ENCODE assay signal across 8 cellular contexts in the genomic region with DNA sequence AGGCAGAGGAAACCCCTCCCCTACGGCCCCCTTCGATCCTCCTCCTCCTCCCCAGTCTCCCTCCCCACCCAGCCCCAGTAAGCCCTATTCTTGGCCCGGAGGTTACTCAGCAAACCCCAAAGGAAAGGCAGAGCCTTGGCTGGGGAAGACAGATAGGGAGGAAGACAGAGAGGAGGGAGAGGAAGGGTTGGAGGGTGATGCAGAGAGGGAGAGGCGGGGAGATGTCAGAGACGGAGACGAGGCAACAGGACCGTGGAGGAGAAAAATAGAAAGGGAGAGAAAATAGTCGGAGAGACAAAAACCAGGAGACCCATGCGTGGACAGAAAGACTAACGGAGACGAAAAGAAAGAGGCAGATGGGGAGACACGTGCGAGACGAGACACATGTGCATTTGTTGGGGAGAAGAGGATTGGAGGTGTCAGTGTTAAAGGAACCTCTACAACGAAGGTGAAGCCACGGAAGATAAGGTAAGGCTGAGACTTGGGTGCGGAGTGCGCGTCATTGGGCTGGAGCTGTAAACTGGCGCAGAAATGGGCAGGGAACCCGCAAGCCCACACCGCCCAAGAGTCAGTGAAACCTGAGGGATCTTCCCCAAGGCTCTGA. TPM values are rescaled to one million over a fixed set of nuclear protein-coding genes. Genes with fewer than 3 reads are reported as not detected.
A peak's percentile ranks its signal among the peaks of the same experiment; 100 is the strongest.
DNase-seq lines count a peak whose midpoint lies in the region; ATAC-seq lines count a peak whose summit lies in the region.

No MANE protein-coding gene starts in this region.

- H3K4me1 Mint-ChIP-seq in dendritic cell treated with granulocyte-macrophage colony-stimulating factor and Interleukin-4, amounts not matched to agents 40 ng/mL and 50 ng/mL, for 4 days (ENCODE audit: low read depth), result peaks cover 47% of the 10 kb centered on the region

- peak overlapping the region; percentile 84 for H3K4me3 ChIP-seq in MG63
- H3K4me3 ChIP-seq in muscle layer of colon (ENCODE audit: low read depth in 1 of 2, low read length in 2 of 2), result peak overlapping the region; percentile 67 to 85

- peak overlapping the region; percentile 34 for H3K9ac ChIP-seq in muscle layer of colon (ENCODE audit: low read length)

- H3K9me3 Mint-ChIP-seq in dendritic cell treated with granulocyte-macrophage colony-stimulating factor and Interleukin-4, amounts not matched to agents 40 ng/mL and 50 ng/mL, for 4 days, result no peaks in the 10 kb centered on the region

- no peaks in the 10 kb centered on the region for H3K27me3 ChIP-seq in MG63
- H3K27me3 ChIP-seq in muscle layer of colon (ENCODE audit: control insufficient read depth in 1 of 2, insufficient read depth in 2 of 2, low read length in 2 of 2), result no peaks in the 10 kb centered on the region

- H3K36me3 Mint-ChIP-seq in dendritic cell treated with granulocyte-macrophage colony-stimulating factor and Interleukin-4, amounts not matched to agents 40 ng/mL and 50 ng/mL, for 4 days (ENCODE audit: low read depth), result peaks cover 82% of the 10 kb centered on the region

- H3K27ac Mint-ChIP-seq in dendritic cell treated with granulocyte-macrophage colony-stimulating factor and Interleukin-4, amounts not matched to agents 40 ng/mL and 50 ng/mL, for 4 days, result peak overlapping the region; percentile 88

- H3K27ac ChIP-seq in muscle layer of colon (ENCODE audit: low read depth, low read length), result peak overlapping the region; percentile 19

- DNase-seq in MG63 (peak; percentile 39), NCI-H524 treated with DMSO at 0.1 percent for 48 hours (lab: John Stamatoyannopoulos, UW) (no peak), head of caudate nucleus (no peak)
- no peak for DNase-seq in stimulated activated CD8-positive, alpha-beta memory T cell treated with anti-CD3 and anti-CD28 coated beads, Interleukin-4, amount 100 ng/mL, for 48 hours

- H3K9me3 ChIP-seq in MG63 (no peaks in the 10 kb centered on the region), muscle layer of colon (ENCODE audit: low read length) (no peaks in the 10 kb centered on the region)

- ATAC-seq in GM18498 (IDR thresholded peaks at IDR 0.05; ENCODE audit: unreplicated experiment) (peak; percentile 2), GM21360 (IDR thresholded peaks at IDR 0.05; ENCODE audit: unreplicated experiment) (no peak)

- intact Hi-C loops in dendritic cell treated with granulocyte-macrophage colony-stimulating factor and Interleukin-4, amounts not matched to agents 40 ng/mL and 50 ng/mL, for 4 days (cut with micrococcal nuclease), result loop anchor here (1.0 to 10.0 kb wide), 3 partner anchors 39 to 74 kb away; a partner anchor contains a TSS
- intact Hi-C loops in head of caudate nucleus (cut with DNase I), result no loop called here

- peak overlapping the region; percentile 100 for H3K4me3 Mint-ChIP-seq in dendritic cell treated with granulocyte-macrophage colony-stimulating factor and Interleukin-4, amounts not matched to agents 40 ng/mL and 50 ng/mL, for 4 days

- H3K36me3 ChIP-seq in MG63, result peaks cover 52% of the 10 kb centered on the region
- H3K36me3 ChIP-seq in muscle layer of colon (ENCODE audit: insufficient read depth, low read length), result peaks cover 4% of the 10 kb centered on the region

- peaks cover 19% of the 10 kb centered on the region for H3K4me1 ChIP-seq in muscle layer of colon (ENCODE audit: insufficient read depth, low read length)

- H3K27me3 Mint-ChIP-seq in dendritic cell treated with granulocyte-macrophage colony-stimulating factor and Interleukin-4, amounts not matched to agents 40 ng/mL and 50 ng/mL, for 4 days, result no peaks in the 10 kb centered on the region

RNA-seq across cellular contexts. Expression of a gene that starts 2.9 kb away (rescaled TPM):
- 5.6 and 8.6 TPM in 2 replicates for total RNA-seq in MG63 (2014; rRNA removed; shearing (Covaris generic); ENCODE audit: low replicate concordance)

RNA-seq across cellular contexts. Expression of a gene that starts 13.1 kb away (rescaled TPM):
- 2.4 and 31.0 TPM in 2 replicates for total RNA-seq in MG63 (2014; rRNA removed; shearing (Covaris generic); ENCODE audit: low replicate concordance)

RNA-seq across cellular contexts. Expression of a gene that starts 25.5 kb away (rescaled TPM):
- total RNA-seq in MG63 (2014; rRNA removed; shearing (Covaris generic); ENCODE audit: low replicate concordance), result 0.64 and 1.5 TPM in 2 replicates

RNA-seq across cellular contexts. Expression of a gene that starts 40.9 kb away (rescaled TPM):
- 2.8 and 22.3 TPM in 2 replicates for total RNA-seq in MG63 (2014; rRNA removed; shearing (Covaris generic); ENCODE audit: low replicate concordance)

RNA-seq across cellular contexts. Expression of a gene that starts 46.3 kb away (rescaled TPM):
- total RNA-seq in MG63 (2014; rRNA removed; shearing (Covaris generic); ENCODE audit: low replicate concordance), result 64.6 and 95.3 TPM in 2 replicates
